1 cellular context compared by ENCODE assay signal in genomic region chr3:99938270-99938955, GRCh38.
TF ChIP-seq lines count a peak whose summit lies in the region.

No MANE protein-coding gene starts in this region.

TF ChIP-seq in IMR-90, 13 proteins besides CTCF, POLR2A, EP300 and RAD21 (continued from another document):
- TF ChIP-seq NFE2L2 (IDR thresholded peaks at IDR 0.05; ENCODE audit: low read depth, low read length) (no peak), ELK1 (IDR thresholded peaks at IDR 0.05; ENCODE audit: borderline replicate concordance, low read depth, low read length) (no peak), USF2 (IDR thresholded peaks at IDR 0.05; ENCODE audit: low read depth, low read length) (no peak), RCOR1 (IDR thresholded peaks at IDR 0.05; ENCODE audit: insufficient replicate concordance, low read length) (no peak), CHD1 (IDR thresholded peaks at IDR 0.05; ENCODE audit: low read depth, low read length) (no peak), FOS (IDR thresholded peaks at IDR 0.05; ENCODE audit: low read depth, low read length) (no peak)
